Comparison of ENCODE assay signal across 9 cellular contexts in the genomic region with DNA sequence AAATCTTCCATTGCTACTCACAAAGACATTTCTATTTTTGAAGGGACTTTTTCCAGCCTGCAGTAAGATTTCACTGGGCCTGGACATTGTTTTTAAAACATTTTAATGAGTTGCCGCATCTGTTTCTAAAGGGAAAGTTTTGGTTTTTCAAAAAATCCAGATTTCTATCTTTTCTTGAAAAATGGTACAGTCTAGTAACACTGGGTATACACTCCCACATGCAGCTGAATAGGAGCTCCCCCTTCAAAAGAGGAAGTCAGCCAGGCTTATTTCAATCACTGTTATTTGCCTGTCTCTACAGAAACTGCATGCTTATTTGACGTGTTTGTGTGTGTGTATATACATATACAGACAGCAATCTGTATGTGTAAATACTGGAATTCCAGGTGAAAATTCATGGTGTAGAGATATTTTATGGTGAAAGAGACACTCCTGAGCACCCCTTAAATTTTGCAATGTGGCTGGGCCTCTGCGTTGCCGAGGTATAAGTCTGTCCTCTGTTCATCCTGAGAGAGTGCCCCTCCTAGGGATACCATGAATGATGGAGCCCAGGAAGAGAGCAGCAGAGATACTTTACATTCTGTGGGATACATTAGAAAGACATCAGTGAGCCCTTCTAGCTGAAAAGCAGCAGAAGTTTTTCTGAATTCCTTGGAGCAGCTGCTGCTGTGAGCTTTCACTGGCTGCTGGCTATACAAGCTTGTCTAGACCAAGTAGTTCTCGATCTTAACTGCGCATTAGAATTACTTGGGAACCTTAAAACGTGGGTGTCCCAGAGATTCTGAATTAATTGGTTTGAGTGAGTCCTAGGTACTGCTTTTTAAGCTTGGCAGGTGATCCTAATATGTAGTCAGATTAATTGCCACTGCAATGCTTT. TPM values are rescaled to one million over a fixed set of nuclear protein-coding genes. Genes with fewer than 3 reads are reported as not detected.
DNase-seq lines count a peak whose midpoint lies in the region; ATAC-seq and TF ChIP-seq lines count a peak whose summit lies in the region.
"Had no signal": no experiment of that assay in that cellular context is flagged by ENCODE, and none has a peak within 500 bp of the region (broad histone marks: within the 10 kb centered on the region; RNA-seq: fewer than 3 reads in every experiment).

No MANE protein-coding gene starts in this region.

- TF ChIP-seq POLR2A in gastrocnemius medialis (IDR thresholded peaks at IDR 0.05) = no peak

- H3K4me1 ChIP-seq in neural progenitor cell = peaks cover 15% of the 10 kb centered on the region
- H3K4me1 ChIP-seq in gastrocnemius medialis = no peaks in the 10 kb centered on the region

- H3K4me3 ChIP-seq in neural progenitor cell (no peak overlapping the region), gastrocnemius medialis (no peak overlapping the region)

- H2AFZ ChIP-seq in neural progenitor cell (replicated peaks) = peak overlapping the region; percentile 1

- H3K27me3 Mint-ChIP-seq in neural progenitor cell (ENCODE audit: insufficient read depth, low read depth) = peaks cover 2% of the 10 kb centered on the region
- H3K27me3 Mint-ChIP-seq in activated naive CD4-positive, alpha-beta T cell treated with anti-CD3 and anti-CD28 coated beads, Interleukin-2, amount 10 ng/mL, durations not matched to agents 7 days and 5 days = peaks cover 15% of the 10 kb centered on the region

- peaks cover 16% of the 10 kb centered on the region for H3K4me1 Mint-ChIP-seq in neural progenitor cell
- H3K4me1 Mint-ChIP-seq in activated naive CD4-positive, alpha-beta T cell treated with anti-CD3 and anti-CD28 coated beads, Interleukin-2, amount 10 ng/mL, durations not matched to agents 7 days and 5 days = no peaks in the 10 kb centered on the region

- no peak overlapping the region for H3K9ac ChIP-seq in neural progenitor cell

- H3K9me3 Mint-ChIP-seq in neural progenitor cell = no peaks in the 10 kb centered on the region
- no peaks in the 10 kb centered on the region for H3K9me3 Mint-ChIP-seq in activated naive CD4-positive, alpha-beta T cell treated with anti-CD3 and anti-CD28 coated beads, Interleukin-2, amount 10 ng/mL, durations not matched to agents 7 days and 5 days

- intact Hi-C loops in gastrocnemius medialis (cut with DNase I; ENCODE audit: low total_unique reads) = no loop called here

- TF ChIP-seq CTCF in neural progenitor cell (IDR thresholded peaks at IDR 0.05) = no peak
- TF ChIP-seq CTCF in gastrocnemius medialis (IDR thresholded peaks at IDR 0.05 in 4 of 5, conservative IDR thresholded peaks at IDR 0.05 in 1 of 5) = no peak

- H3K27me3 ChIP-seq in neural progenitor cell = no peaks in the 10 kb centered on the region
- H3K27me3 ChIP-seq in gastrocnemius medialis = no peaks in the 10 kb centered on the region

- in situ Hi-C loops in gastrocnemius medialis (cut with MboI; ENCODE audit: low sequenced_read_pairs in 4 of 4) = no loop called here

- no peaks in the 10 kb centered on the region for H3K36me3 Mint-ChIP-seq in neural progenitor cell
- no peaks in the 10 kb centered on the region for H3K36me3 Mint-ChIP-seq in activated naive CD4-positive, alpha-beta T cell treated with anti-CD3 and anti-CD28 coated beads, Interleukin-2, amount 10 ng/mL, durations not matched to agents 7 days and 5 days

- CTCF ChIA-PET in activated naive CD4-positive, alpha-beta T cell treated with anti-CD3 and anti-CD28 coated beads, Interleukin-2, amount 10 ng/mL, durations not matched to agents 7 days and 5 days (lab: Charles Lee) = no interaction called here

- ATAC-seq in GM18907 (IDR thresholded peaks at IDR 0.05; ENCODE audit: unreplicated experiment) (peak; percentile 71), HG02840 (IDR thresholded peaks at IDR 0.05; ENCODE audit: low FRiP score, unreplicated experiment) (peak; percentile 91), gastrocnemius medialis (no peak)
- ATAC-seq: PC-3 had no signal

- H3K27ac ChIP-seq in neural progenitor cell = peak overlapping the region; percentile 8
- no peak overlapping the region for H3K27ac ChIP-seq in gastrocnemius medialis

- H4K20me1 ChIP-seq in neural progenitor cell (ENCODE audit: low read depth) = no peaks in the 10 kb centered on the region

- H3K79me2 ChIP-seq in neural progenitor cell (ENCODE audit: low read depth) = no peaks in the 10 kb centered on the region

- DNase-seq in OCI-M1 (lab: John Stamatoyannopoulos, UW) = peak; percentile 88
- DNase-seq in neural progenitor cell (ENCODE audit: low spot score) = peak; percentile 21
- no peak for DNase-seq in NCI-H2081 treated with DMSO at 0.1 percent for 48 hours (lab: John Stamatoyannopoulos, UW)
- no peak for DNase-seq in NCI-H2107 (lab: John Stamatoyannopoulos, UW)
- DNase-seq in gastrocnemius medialis = no peak
- no peak for DNase-seq in activated naive CD4-positive, alpha-beta T cell treated with anti-CD3 and anti-CD28 coated beads, Interleukin-2, amount 10 ng/mL, durations not matched to agents 7 days and 5 days
- DNase-seq: PC-3 had no signal

- H3K4me3 Mint-ChIP-seq in neural progenitor cell = no peak overlapping the region
- H3K4me3 Mint-ChIP-seq in activated naive CD4-positive, alpha-beta T cell treated with anti-CD3 and anti-CD28 coated beads, Interleukin-2, amount 10 ng/mL, durations not matched to agents 7 days and 5 days = no peak overlapping the region

- H3K4me2 ChIP-seq in neural progenitor cell = peak overlapping the region; percentile 6

- no peaks in the 10 kb centered on the region for H3K36me3 ChIP-seq in neural progenitor cell
- no peaks in the 10 kb centered on the region for H3K36me3 ChIP-seq in gastrocnemius medialis

- H3F3A ChIP-seq in neural progenitor cell (ENCODE audit: low read depth) = peaks cover 16% of the 10 kb centered on the region

- H3K9me3 ChIP-seq in neural progenitor cell (ENCODE audit: low read depth) (no peaks in the 10 kb centered on the region), gastrocnemius medialis (no peaks in the 10 kb centered on the region)

- H3K27ac Mint-ChIP-seq in neural progenitor cell = peak overlapping the region; percentile 14
- no peak overlapping the region for H3K27ac Mint-ChIP-seq in activated naive CD4-positive, alpha-beta T cell treated with anti-CD3 and anti-CD28 coated beads, Interleukin-2, amount 10 ng/mL, durations not matched to agents 7 days and 5 days

RNA-seq across cellular contexts. Expression of a gene that starts 12.0 kb away (rescaled TPM):
- total RNA-seq in neural progenitor cell (ENCODE audit: low replicate concordance) (134 and 242 TPM in 2 replicates), gastrocnemius medialis (1 to 10 TPM in 3 of 4 donors, not detected in 1; 1.5 to 3.0 (median 1.8) TPM)

RNA-seq across cellular contexts. Expression of a gene that starts 28.5 kb away (rescaled TPM):
- total RNA-seq in neural progenitor cell (ENCODE audit: low replicate concordance) (86.1 and 97.5 TPM in 2 replicates), gastrocnemius medialis (10 to 100 TPM; 14.8 to 21.6 (median 17.4) TPM)

Comparison
In these comparisons a context has a peak if more than half of its experiments do, and no peak if none do; other contexts are left out.
1. ATAC-seq: peak in GM18907 (single experiment) and HG02840 (single experiment); none in gastrocnemius medialis (0 of 2).
2. DNase-seq: peak in OCI-M1 (single experiment) and neural progenitor cell (single experiment); none in NCI-H2081 treated with DMSO at 0.1 percent for 48 hours (single experiment), NCI-H2107 (single experiment), gastrocnemius medialis (0 of 2) and activated naive CD4-positive, alpha-beta T cell treated with anti-CD3 and anti-CD28 coated beads, Interleukin-2, amount 10 ng/mL, durations not matched to agents 7 days and 5 days (single experiment).
3. RNA of a gene that starts 12.0 kb away (total RNA-seq): 134 to 242 TPM in neural progenitor cell; 1.5 to 3.0 TPM in gastrocnemius medialis; every median in the first group is over 10 times any median in the second.